In the genomic region with DNA sequence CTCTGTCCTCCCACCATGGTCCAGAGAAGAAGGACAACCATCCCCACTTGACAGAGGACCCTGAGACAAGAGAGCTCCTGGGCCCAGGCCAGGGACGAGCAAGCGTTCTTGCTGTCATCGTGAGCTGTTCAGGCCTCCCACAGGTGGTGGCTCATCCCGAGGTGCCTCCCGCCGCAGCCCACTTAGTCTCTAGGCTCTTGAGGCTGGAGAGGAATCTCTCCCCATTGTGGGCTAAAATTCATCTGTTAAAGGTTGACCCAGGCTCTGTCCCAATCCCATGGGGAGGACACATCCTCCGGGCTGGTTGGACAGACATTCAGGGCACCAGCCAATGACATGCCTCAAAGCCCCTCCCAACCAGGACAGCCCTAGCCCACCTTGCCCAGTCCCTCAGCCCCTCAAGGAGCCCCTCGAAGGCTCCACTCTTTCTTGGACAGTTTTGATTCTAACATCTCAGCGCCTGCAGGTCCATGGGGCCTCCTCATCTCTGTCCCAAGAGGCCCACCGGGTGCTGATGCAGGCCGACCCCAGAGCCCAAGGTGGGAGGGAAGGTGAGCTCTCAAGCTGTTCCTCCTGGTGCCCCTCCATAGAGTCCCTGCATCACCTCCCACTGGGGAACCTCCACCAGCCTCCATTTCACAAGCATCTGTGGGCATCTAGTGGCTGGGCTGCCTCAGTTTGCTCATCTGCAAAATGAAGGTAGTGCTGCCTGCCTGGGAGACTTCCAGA, we compare ENCODE assay signal across 28 cellular contexts. TPM values are rescaled to one million over a fixed set of nuclear protein-coding genes. Genes with fewer than 3 reads are reported as not detected.
DNase-seq lines count a peak whose midpoint lies in the region; ATAC-seq and TF ChIP-seq lines count a peak whose summit lies in the region.
"Had no signal": no experiment of that assay in that cellular context is flagged by ENCODE, and none has a peak within 500 bp of the region (broad histone marks: within the 10 kb centered on the region; RNA-seq: fewer than 3 reads in every experiment).

No MANE protein-coding gene starts in this region.

- H3K9me3 Mint-ChIP-seq in activated CD4-positive, alpha-beta memory T cell treated with anti-CD3 and anti-CD28 coated beads for 36 hours: peaks cover 3% of the 10 kb centered on the region
- H3K9me3 Mint-ChIP-seq in activated CD4-positive, alpha-beta memory T cell treated with anti-CD3 and anti-CD28 coated beads, Interleukin-2, amount 10 ng/mL, durations not matched to agents 7 days and 5 days: no peaks in the 10 kb centered on the region

- peaks cover 15% of the 10 kb centered on the region for H3K4me1 Mint-ChIP-seq in activated CD4-positive, alpha-beta memory T cell treated with anti-CD3 and anti-CD28 coated beads for 36 hours (ENCODE audit: low read depth)
- peaks cover 14% of the 10 kb centered on the region for H3K4me1 Mint-ChIP-seq in activated CD4-positive, alpha-beta memory T cell treated with anti-CD3 and anti-CD28 coated beads, Interleukin-2, amount 10 ng/mL, durations not matched to agents 7 days and 5 days

- H3K27me3 ChIP-seq in H7 (ENCODE audit: control insufficient read depth, insufficient read depth, low read length) (no peaks in the 10 kb centered on the region), sigmoid colon (peaks cover 0 to 2% (median 0%) of the 10 kb centered on the region in 3 donors)
- H3K27me3 ChIP-seq: tibial nerve had no signal

- H3K36me3 Mint-ChIP-seq in activated CD4-positive, alpha-beta memory T cell treated with anti-CD3 and anti-CD28 coated beads for 36 hours: no peaks in the 10 kb centered on the region
- H3K36me3 Mint-ChIP-seq in activated CD4-positive, alpha-beta memory T cell treated with anti-CD3 and anti-CD28 coated beads, Interleukin-2, amount 10 ng/mL, durations not matched to agents 7 days and 5 days (ENCODE audit: low read depth): no peaks in the 10 kb centered on the region
- H3K36me3 Mint-ChIP-seq: activated naive CD8-positive, alpha-beta T cell had no signal

- TF ChIP-seq EP300 in sigmoid colon (IDR thresholded peaks at IDR 0.05): no peak

- no peak overlapping the region for H3K27ac Mint-ChIP-seq in activated CD4-positive, alpha-beta memory T cell treated with anti-CD3 and anti-CD28 coated beads for 36 hours
- no peak overlapping the region for H3K27ac Mint-ChIP-seq in activated CD4-positive, alpha-beta memory T cell treated with anti-CD3 and anti-CD28 coated beads, Interleukin-2, amount 10 ng/mL, durations not matched to agents 7 days and 5 days
- H3K27ac Mint-ChIP-seq: activated naive CD8-positive, alpha-beta T cell; HFFc6 had no signal

- H3K36me3 ChIP-seq in H7 (replicated peaks; ENCODE audit: control insufficient read depth, insufficient read depth, low read length): no peaks in the 10 kb centered on the region
- no peaks in the 10 kb centered on the region for H3K36me3 ChIP-seq in sigmoid colon
- H3K36me3 ChIP-seq: tibial nerve had no signal

- H3K27me3 Mint-ChIP-seq in activated CD4-positive, alpha-beta memory T cell treated with anti-CD3 and anti-CD28 coated beads for 36 hours: no peaks in the 10 kb centered on the region
- no peaks in the 10 kb centered on the region for H3K27me3 Mint-ChIP-seq in activated CD4-positive, alpha-beta memory T cell treated with anti-CD3 and anti-CD28 coated beads, Interleukin-2, amount 10 ng/mL, durations not matched to agents 7 days and 5 days
- H3K27me3 Mint-ChIP-seq: activated naive CD8-positive, alpha-beta T cell had no signal

- no peak for TF ChIP-seq POLR2A in sigmoid colon (IDR thresholded peaks at IDR 0.05)

- H3K9me3 ChIP-seq in sigmoid colon: peaks cover 0 to 3% (median 0%) of the 10 kb centered on the region in 4 donors
- H3K9me3 ChIP-seq: Caco-2 had no signal

- H3K4me3 Mint-ChIP-seq in activated CD4-positive, alpha-beta memory T cell treated with anti-CD3 and anti-CD28 coated beads for 36 hours: no peak overlapping the region
- no peak overlapping the region for H3K4me3 Mint-ChIP-seq in activated CD4-positive, alpha-beta memory T cell treated with anti-CD3 and anti-CD28 coated beads, Interleukin-2, amount 10 ng/mL, durations not matched to agents 7 days and 5 days
- H3K4me3 Mint-ChIP-seq: activated naive CD8-positive, alpha-beta T cell; HFFc6 had no signal

- H3K27ac ChIP-seq in sigmoid colon: no peak overlapping the region
- H3K27ac ChIP-seq: C4-2B, tibial nerve had no signal

- no peak for TF ChIP-seq CTCF in sigmoid colon (IDR thresholded peaks at IDR 0.05)

- intact Hi-C loops in activated CD4-positive, alpha-beta memory T cell treated with anti-CD3 and anti-CD28 coated beads for 36 hours (cut with micrococcal nuclease): no loop called here
- intact Hi-C loops in sigmoid colon (cut with DNase I): no loop called here

- no peaks in the 10 kb centered on the region for H3K4me1 ChIP-seq in sigmoid colon
- H3K4me1 ChIP-seq: Caco-2, tibial nerve had no signal

- DNase-seq in activated CD4-positive, alpha-beta memory T cell treated with anti-CD3 and anti-CD28 coated beads for 36 hours: peak; percentile 1
- no peak for DNase-seq in activated CD4-positive, alpha-beta memory T cell treated with anti-CD3 and anti-CD28 coated beads, Interleukin-2, amount 10 ng/mL, durations not matched to agents 7 days and 5 days
- DNase-seq in H7 (peak; percentile 22), mesenteric fat pad (ENCODE audit: low spot score) (peak; percentile 72), sigmoid colon (peak; percentile 55), SK-N-DZ (ENCODE audit: low spot score) (no peak)
- no peak for DNase-seq in NK-92 treated with Interleukin-12 subunit alpha and Interleukin-12 subunit beta, amount 100 ng/mL, for 24 hours (lab: John Stamatoyannopoulos, UW)
- DNase-seq: Caco-2; DMS53; effector memory CD4-positive, alpha-beta T cell; erythroblast; HFFc6; Karpas-422; NCI-H2029 treated with DMSO at 0.1 percent for 48 hours; NCI-H526 treated with DMSO at 0.1 percent for 48 hours; stimulated activated CD4-positive, alpha-beta T cell treated with anti-CD3 and anti-CD28 coated beads, Interleukin-15, amount 100 ng/mL, for 24 hours; stimulated activated CD4-positive, alpha-beta T cell treated with anti-CD3 and anti-CD28 coated beads, Interleukin-4, amount 100 ng/mL, for 4 hours; SW 1271; T-helper 9 cell had no signal

- ATAC-seq in esophagus mucosa: no peak
- ATAC-seq: left lobe of liver had no signal

- H3K4me3 ChIP-seq in H7 (ENCODE audit: insufficient read depth, low read depth, low read length): no peak overlapping the region
- H3K4me3 ChIP-seq in sigmoid colon: no peak overlapping the region
- H3K4me3 ChIP-seq: tibial nerve had no signal

- POLR2A ChIA-PET in activated CD4-positive, alpha-beta memory T cell treated with anti-CD3 and anti-CD28 coated beads for 36 hours (lab: Charles Lee): no interaction called here
- POLR2A ChIA-PET in activated CD4-positive, alpha-beta memory T cell treated with anti-CD3 and anti-CD28 coated beads, Interleukin-2, amount 10 ng/mL, durations not matched to agents 7 days and 5 days (lab: Charles Lee): no interaction called here

- CTCF ChIA-PET in activated CD4-positive, alpha-beta memory T cell treated with anti-CD3 and anti-CD28 coated beads for 36 hours (lab: Charles Lee): no interaction called here
- CTCF ChIA-PET in activated CD4-positive, alpha-beta memory T cell treated with anti-CD3 and anti-CD28 coated beads, Interleukin-2, amount 10 ng/mL, durations not matched to agents 7 days and 5 days (lab: Charles Lee): no interaction called here

- 91% methylated on average over 11 of the region's 11 CpGs for WGBS in sigmoid colon, 2 donors

RNA-seq across cellular contexts. Expression of a gene that starts 52.9 kb away (rescaled TPM):
- under 1 TPM; 0.43 to 0.44 TPM for total RNA-seq in activated CD4-positive, alpha-beta memory T cell treated with anti-CD3 and anti-CD28 coated beads for 36 hours
- total RNA-seq in activated CD4-positive, alpha-beta memory T cell treated with anti-CD3 and anti-CD28 coated beads, Interleukin-2, amount 10 ng/mL, durations not matched to agents 7 days and 5 days: under 1 TPM; 0.20 to 0.28 TPM
- 79.7 and 80.4 TPM in 2 replicates for total RNA-seq in H7 (2014; rRNA removed; shearing (Covaris generic))
- total RNA-seq in mesenteric fat pad: not detected
- total RNA-seq in sigmoid colon: not detected
- polyA plus RNA-seq in sigmoid colon: under 1 TPM in 1 of 3 donors, not detected in 2; 0.23 TPM
- polyA plus RNA-seq in SK-N-DZ (2014; cell fraction: cytosol; rRNA removed): 0.44 and 1.1 TPM in 2 replicates
- polyA plus RNA-seq in SK-N-DZ (2014; cell fraction: nucleus; rRNA removed): 0.18 and 0.28 TPM in 2 replicates
- 0.12 TPM for total RNA-seq in esophagus mucosa
- total RNA-seq: bronchial epithelial cell, Caco-2, G401, HFFc6, left lobe of liver, tibial nerve had no signal
- polyA plus RNA-seq: aorta, neural cell had no signal

Comparison
In these comparisons a context has a peak if more than half of its experiments do, and no peak if none do; other contexts are left out.
1. DNase-seq: peak in activated CD4-positive, alpha-beta memory T cell treated with anti-CD3 and anti-CD28 coated beads for 36 hours (single experiment), H7 (single experiment), mesenteric fat pad (single experiment) and sigmoid colon (single experiment); none in activated CD4-positive, alpha-beta memory T cell treated with anti-CD3 and anti-CD28 coated beads, Interleukin-2, amount 10 ng/mL, durations not matched to agents 7 days and 5 days (single experiment), NK-92 treated with Interleukin-12 subunit alpha and Interleukin-12 subunit beta, amount 100 ng/mL, for 24 hours (single experiment) and SK-N-DZ (single experiment).
2. RNA of a gene that starts 52.9 kb away (total RNA-seq): 79.7 to 80.4 TPM in H7; 0.43 to 0.44 TPM in activated CD4-positive, alpha-beta memory T cell treated with anti-CD3 and anti-CD28 coated beads for 36 hours, 0.20 to 0.28 TPM in activated CD4-positive, alpha-beta memory T cell treated with anti-CD3 and anti-CD28 coated beads, Interleukin-2, amount 10 ng/mL, durations not matched to agents 7 days and 5 days, 0.12 TPM in esophagus mucosa (single experiment), not detected in mesenteric fat pad (single experiment) and not detected in sigmoid colon; every median in the first group is over 10 times any median in the second.